ENCODE assay signal across 19 cellular contexts in the genomic region with DNA sequence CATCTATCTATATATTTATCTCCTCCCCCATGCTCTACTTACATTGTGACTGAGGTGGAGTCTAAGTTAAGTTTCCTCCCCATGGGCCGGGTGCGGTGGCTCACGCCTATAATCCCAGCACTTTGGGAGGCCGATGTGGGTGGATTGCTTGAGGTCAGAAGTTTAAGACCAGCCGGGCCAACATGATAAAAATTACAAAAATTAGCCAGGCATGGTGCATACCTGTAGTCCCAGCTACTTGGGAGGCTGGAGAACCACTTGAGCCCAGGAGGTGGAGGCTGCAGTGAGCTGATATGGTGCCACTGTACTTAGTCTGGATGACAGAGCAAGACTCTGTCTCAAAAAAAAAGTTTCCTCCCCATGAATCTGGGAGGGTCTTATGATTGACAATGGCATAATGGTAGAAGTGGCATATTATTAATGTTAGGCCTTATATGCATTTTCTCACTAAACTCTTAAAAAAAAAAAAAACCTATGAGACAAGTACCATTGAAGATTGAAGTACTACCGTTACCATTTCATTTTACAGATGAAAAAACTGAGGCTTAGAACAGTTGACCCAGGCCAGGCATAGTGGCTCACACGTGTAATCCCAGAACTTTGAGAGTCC. TPM values are rescaled to one million over a fixed set of nuclear protein-coding genes. Genes with fewer than 3 reads are reported as not detected.
A peak's percentile ranks its signal among the peaks of the same experiment; 100 is the strongest.
DNase-seq lines count a peak whose midpoint lies in the region; ATAC-seq, FAIRE-seq and TF ChIP-seq lines count a peak whose summit lies in the region.
"Had no signal": no experiment of that assay in that cellular context is flagged by ENCODE, and none has a peak within 500 bp of the region (broad histone marks: within the 10 kb centered on the region; RNA-seq: fewer than 3 reads in every experiment).

No MANE protein-coding gene starts in this region.

- no peak overlapping the region for H3K4me3 ChIP-seq in PC-9
- no peak overlapping the region for H3K4me3 ChIP-seq in liver (ENCODE audit: low read depth in 1 of 3, low read length in 3 of 3)
- no peak overlapping the region for H3K4me3 ChIP-seq in upper lobe of left lung
- H3K4me3 ChIP-seq: HAP-1 had no signal

- H3K4me3 Mint-ChIP-seq in activated CD4-positive, alpha-beta T cell treated with anti-CD3 and anti-CD28 coated beads, Interleukin-2, amount 10 ng/mL, durations not matched to agents 7 days and 5 days: no peak overlapping the region
- H3K4me3 Mint-ChIP-seq: IgD-negative memory B cell had no signal

- 89% methylated on average over 7 of the region's 7 CpGs for WGBS in liver
- 64 to 94% methylated on average over 7 of the region's 7 CpGs for WGBS in upper lobe of left lung, 2 donors

- H3K79me2 ChIP-seq in PC-9 (ENCODE audit: low read depth): peaks cover 94% of the 10 kb centered on the region

- no peak for DNase-seq in activated CD4-positive, alpha-beta T cell treated with anti-CD3 and anti-CD28 coated beads, Interleukin-2, amount 10 ng/mL, durations not matched to agents 7 days and 5 days
- DNase-seq in activated CD4-positive, alpha-beta T cell treated with anti-CD3 and anti-CD28 coated beads for 4 hours: no peak
- DNase-seq in PC-9 (no peak), upper lobe of left lung (no peak), left lobe of liver (ENCODE audit: low spot score) (no peak), urothelium cell line (ENCODE audit: low spot score) (no peak)
- DNase-seq: C1 segment of cervical spinal cord, COR-L47, DMS53, NCI-H1048, NCI-H2227 treated with DMSO at 0.1 percent for 48 hours, NCI-H524 treated with DMSO at 0.1 percent for 48 hours had no signal

- CTCF ChIA-PET in activated CD4-positive, alpha-beta T cell treated with anti-CD3 and anti-CD28 coated beads, Interleukin-2, amount 10 ng/mL, durations not matched to agents 7 days and 5 days (lab: Charles Lee): interaction anchor here (0.6 to 1.9 kb wide), 2 partner anchors 12 to 629 kb away, joined by 5 to 6 read pairs; no protein-coding TSS in a partner anchor
- CTCF ChIA-PET in PC-9 (lab: Charles Lee): no interaction called here

- no peak overlapping the region for H2AFZ ChIP-seq in PC-9

- FAIRE-seq in urothelium cell line (lab: Jason Lieb, UNC): no peak

- no peaks in the 10 kb centered on the region for H3K27me3 ChIP-seq in PC-9 (ENCODE audit: insufficient read depth, low read depth)
- H3K27me3 ChIP-seq in liver (ENCODE audit: control insufficient read depth in 4 of 4, insufficient read depth in 4 of 4, low read length in 3 of 4): no peaks in the 10 kb centered on the region
- H3K27me3 ChIP-seq in upper lobe of left lung: no peaks in the 10 kb centered on the region

- H3K9me3 ChIP-seq in PC-9 (ENCODE audit: insufficient read depth, low read depth) (no peaks in the 10 kb centered on the region), liver (ENCODE audit: control insufficient read depth in 4 of 4, low read length in 3 of 4) (no peaks in the 10 kb centered on the region), upper lobe of left lung (no peaks in the 10 kb centered on the region)
- H3K9me3 ChIP-seq: HAP-1 had no signal

- 0 out of 2 replicates have a peak overlapping the region, but pooled peaks have one; percentile 23 for H3K27ac ChIP-seq in PC-9
- H3K27ac ChIP-seq in liver (ENCODE audit: low read depth in 1 of 2, low read length in 2 of 2): peak overlapping the region; percentile 28 to 30
- peak overlapping the region; percentile 7 to 65 (median 44) for H3K27ac ChIP-seq in upper lobe of left lung

- no peaks in the 10 kb centered on the region for H3K9me3 Mint-ChIP-seq in activated CD4-positive, alpha-beta T cell treated with anti-CD3 and anti-CD28 coated beads, Interleukin-2, amount 10 ng/mL, durations not matched to agents 7 days and 5 days
- H3K9me3 Mint-ChIP-seq: IgD-negative memory B cell had no signal

- peaks cover 15% of the 10 kb centered on the region; the same call in 1 of the 2 replicates for H3K36me3 ChIP-seq in PC-9 (ENCODE audit: low read depth)
- peaks cover 0 to 4% (median 1%) of the 10 kb centered on the region in 4 donors for H3K36me3 ChIP-seq in liver (ENCODE audit: control insufficient read depth in 4 of 4, insufficient read depth in 3 of 4, low read depth in 1 of 4, low read length in 3 of 4)
- H3K36me3 ChIP-seq in upper lobe of left lung: peaks cover 0 to 6% (median 0%) of the 10 kb centered on the region in 4 donors

- peaks cover 24% of the 10 kb centered on the region for H3K4me1 Mint-ChIP-seq in activated CD4-positive, alpha-beta T cell treated with anti-CD3 and anti-CD28 coated beads, Interleukin-2, amount 10 ng/mL, durations not matched to agents 7 days and 5 days

- H3K4me2 ChIP-seq in PC-9: peak overlapping the region; percentile 28

- H3K4me1 ChIP-seq in PC-9 (replicated peaks; ENCODE audit: insufficient read depth) (peaks cover 41% of the 10 kb centered on the region), liver (ENCODE audit: control insufficient read depth in 4 of 4, insufficient read depth in 4 of 4, low read length in 3 of 4) (peaks cover 3 to 22% (median 12%) of the 10 kb centered on the region in 4 donors), upper lobe of left lung (peaks cover 51 to 83% (median 60%) of the 10 kb centered on the region in 4 donors)

- H3F3A ChIP-seq in PC-9 (ENCODE audit: insufficient read depth, low read depth): peaks cover 44% of the 10 kb centered on the region

- no peaks in the 10 kb centered on the region for H3K36me3 Mint-ChIP-seq in activated CD4-positive, alpha-beta T cell treated with anti-CD3 and anti-CD28 coated beads, Interleukin-2, amount 10 ng/mL, durations not matched to agents 7 days and 5 days (ENCODE audit: low read depth)
- H3K36me3 Mint-ChIP-seq: IgD-negative memory B cell had no signal

- no peak for TF ChIP-seq EP300 in upper lobe of left lung (IDR thresholded peaks at IDR 0.05)

- H3K27ac Mint-ChIP-seq in activated CD4-positive, alpha-beta T cell treated with anti-CD3 and anti-CD28 coated beads, Interleukin-2, amount 10 ng/mL, durations not matched to agents 7 days and 5 days: peak overlapping the region; percentile 9
- H3K27ac Mint-ChIP-seq: IgD-negative memory B cell had no signal

- BruUV-seq in PC-9 (replicated peaks; lab: Mats Ljungman, UMichigan): no TSS peak

- H3K27me3 Mint-ChIP-seq in activated CD4-positive, alpha-beta T cell treated with anti-CD3 and anti-CD28 coated beads, Interleukin-2, amount 10 ng/mL, durations not matched to agents 7 days and 5 days: no peaks in the 10 kb centered on the region
- H3K27me3 Mint-ChIP-seq: IgD-negative memory B cell had no signal

- H4K20me1 ChIP-seq in PC-9 (ENCODE audit: insufficient read depth): peaks cover 34% of the 10 kb centered on the region

- no peak for ATAC-seq in upper lobe of left lung (ENCODE audit: low FRiP score in 2 of 2)
- no peak for ATAC-seq in left lobe of liver
- no peak for ATAC-seq in HG03432 (IDR thresholded peaks at IDR 0.05; ENCODE audit: unreplicated experiment)

- no peak for TF ChIP-seq CTCF in PC-9 (conservative IDR thresholded peaks at IDR 0.05)
- no peak for TF ChIP-seq CTCF in liver (IDR thresholded peaks at IDR 0.05; ENCODE audit: low read depth, low read length, missing input control)
- no peak for TF ChIP-seq CTCF in upper lobe of left lung (IDR thresholded peaks at IDR 0.05)

- no peak overlapping the region for H3K9ac ChIP-seq in liver (ENCODE audit: low read depth in 1 of 2, low read length in 2 of 2)

- intact Hi-C loops in PC-9 (cut with micrococcal nuclease; ENCODE audit: unreplicated experiment): no loop called here

- TF ChIP-seq RAD21 in liver (IDR thresholded peaks at IDR 0.05): no peak

- POLR2A ChIA-PET in activated CD4-positive, alpha-beta T cell treated with anti-CD3 and anti-CD28 coated beads, Interleukin-2, amount 10 ng/mL, durations not matched to agents 7 days and 5 days (lab: Charles Lee): interaction anchor here (1.2 kb wide), 1 partner anchor 191 kb away, joined by 4 read pairs; no protein-coding TSS in a partner anchor
- POLR2A ChIA-PET in PC-9 (lab: Charles Lee; ENCODE audit: unreplicated experiment): interaction anchor here (0.5 kb wide), 1 partner anchor 12 kb away, joined by 3 read pairs; no protein-coding TSS in a partner anchor

- H3K9me2 ChIP-seq in PC-9 (ENCODE audit: insufficient read depth): no peaks in the 10 kb centered on the region

- TF ChIP-seq POLR2A in upper lobe of left lung (IDR thresholded peaks at IDR 0.05): no peak

TF ChIP-seq in liver, 16 proteins besides CTCF, POLR2A, EP300 and RAD21 (continues in another document):
- no peak for TF ChIP-seq RXRA (IDR thresholded peaks at IDR 0.05)
- no peak for TF ChIP-seq JUND (IDR thresholded peaks at IDR 0.05)
- TF ChIP-seq FOXA2 (IDR thresholded peaks at IDR 0.05): no peak
- TF ChIP-seq GABPA (IDR thresholded peaks at IDR 0.05 in 1 of 2, conservative IDR thresholded peaks at IDR 0.05 in 1 of 2): no peak
- no peak for TF ChIP-seq YY1 (IDR thresholded peaks at IDR 0.05)

RNA-seq across cellular contexts. Expression of gene F11R, which starts 11.2 kb away (rescaled TPM):
- total RNA-seq in activated CD4-positive, alpha-beta T cell treated with anti-CD3 and anti-CD28 coated beads, Interleukin-2, amount 10 ng/mL, durations not matched to agents 7 days and 5 days: 10 to 100 TPM; 14.1 to 15.6 TPM
- total RNA-seq in PC-9 (2021) (99.9 and 117 TPM in 2 replicates), liver (10 to 100 TPM; 45.9 to 80.4 TPM), upper lobe of left lung (100 to 1,000 TPM in 5 of 6 donors, 10 to 100 TPM in 1; 99.0 to 209 (median 172) TPM), left lobe of liver (65.4 TPM)
- 10 to 100 TPM; 25.8 to 45.3 TPM for polyA plus RNA-seq in liver

RNA-seq across cellular contexts. Expression of gene TSTD1, which starts 29.1 kb away (rescaled TPM):
- 10 to 100 TPM; 33.5 to 43.6 TPM for total RNA-seq in activated CD4-positive, alpha-beta T cell treated with anti-CD3 and anti-CD28 coated beads, Interleukin-2, amount 10 ng/mL, durations not matched to agents 7 days and 5 days
- 51.4 and 70.8 TPM in 2 replicates for total RNA-seq in PC-9 (2021)
- total RNA-seq in liver: 10 to 100 TPM; 10.9 to 23.6 TPM
- polyA plus RNA-seq in liver: 10 to 100 TPM; 45.9 to 67.5 TPM
- total RNA-seq in upper lobe of left lung: 100 to 1,000 TPM in 4 of 6 donors, 10 to 100 TPM in 2; 56.2 to 170 (median 113) TPM
- total RNA-seq in left lobe of liver: 30.7 TPM
- total RNA-seq: A172 had no signal

RNA-seq across cellular contexts. Expression of gene USF1, which starts 36.1 kb away (rescaled TPM):
- total RNA-seq in activated CD4-positive, alpha-beta T cell treated with anti-CD3 and anti-CD28 coated beads, Interleukin-2, amount 10 ng/mL, durations not matched to agents 7 days and 5 days: 10 to 100 TPM; 78.0 to 81.2 TPM
- total RNA-seq in PC-9 (2021) (34.8 and 43.2 TPM in 2 replicates), liver (10 to 100 TPM; 29.8 to 43.5 TPM), upper lobe of left lung (100 to 1,000 TPM in 1 of 6 donors, 10 to 100 TPM in 5; 78.2 to 151 (median 84.2) TPM), left lobe of liver (27.6 TPM)
- 10 to 100 TPM; 19.2 to 24.5 TPM for polyA plus RNA-seq in liver

RNA-seq across cellular contexts. Expression of gene ITLN2, which starts 55.1 kb away (rescaled TPM):
- not detected for total RNA-seq in activated CD4-positive, alpha-beta T cell treated with anti-CD3 and anti-CD28 coated beads, Interleukin-2, amount 10 ng/mL, durations not matched to agents 7 days and 5 days
- total RNA-seq in PC-9 (2021) (not detected in 2 replicates), liver (under 1 TPM in 1 of 2 donors, not detected in 1; 0.50 TPM), upper lobe of left lung (10 to 100 TPM; 21.4 to 63.8 (median 38.8) TPM), left lobe of liver (not detected)
- polyA plus RNA-seq in liver: under 1 TPM in 1 of 2 donors, not detected in 1; 0.12 TPM
- total RNA-seq: A172, OCI-LY7 had no signal
- polyA plus RNA-seq: IgD-negative memory B cell had no signal

RNA-seq across cellular contexts. Expression of gene ARHGAP30, which starts 60.0 kb away (rescaled TPM):
- 100 to 1,000 TPM; 244 to 304 TPM for total RNA-seq in activated CD4-positive, alpha-beta T cell treated with anti-CD3 and anti-CD28 coated beads, Interleukin-2, amount 10 ng/mL, durations not matched to agents 7 days and 5 days
- total RNA-seq in PC-9 (2021) (0.46 and 0.65 TPM in 2 replicates), liver (1 to 10 TPM; 6.6 to 8.9 TPM), upper lobe of left lung (10 to 100 TPM; 26.8 to 69.9 (median 51.2) TPM), left lobe of liver (4.0 TPM)
- polyA plus RNA-seq in liver: 1 to 10 TPM; 1.2 to 3.5 TPM
- total RNA-seq: SK-MEL-5 had no signal
